Comparison of ENCODE assay signal across 8 cellular contexts in genomic region chr1:15525043-15525958, GRCh38. TPM values are rescaled to one million over a fixed set of nuclear protein-coding genes. Genes with fewer than 3 reads are reported as not detected.
DNase-seq lines count a peak whose midpoint lies in the region; ATAC-seq and TF ChIP-seq lines count a peak whose summit lies in the region.

No MANE protein-coding gene starts in this region.

- peaks cover 4% of the 10 kb centered on the region; the same call in 1 of the 2 replicates for H3K9me3 ChIP-seq in AG04450 (ENCODE audit: control insufficient read depth, insufficient read depth, low read length)
- H3K9me3 ChIP-seq in RWPE2 (ENCODE audit: severe bottlenecking): no peaks in the 10 kb centered on the region
- H3K9me3 ChIP-seq in liver (ENCODE audit: control insufficient read depth in 4 of 4, low read length in 3 of 4): no peaks in the 10 kb centered on the region
- H3K9me3 ChIP-seq in stomach: no peaks in the 10 kb centered on the region

- no peak for TF ChIP-seq RAD21 in liver (IDR thresholded peaks at IDR 0.05)

- no peak for TF ChIP-seq CTCF in AG04450 (IDR thresholded peaks at IDR 0.05; ENCODE audit: low read depth, low read length)
- TF ChIP-seq CTCF in RWPE2 (IDR thresholded peaks at IDR 0.05; ENCODE audit: poor library complexity, severe bottlenecking): no peak
- no peak for TF ChIP-seq CTCF in liver (IDR thresholded peaks at IDR 0.05; ENCODE audit: low read depth, low read length, missing input control)
- no peak for TF ChIP-seq CTCF in stomach (IDR thresholded peaks at IDR 0.05)

- POLR2A ChIA-PET in AG04450 (lab: Yijun Ruan, JAX): interaction anchor here (0.6 to 0.7 kb wide), 2 partner anchors 78 to 101 kb away, joined by 3 read pairs; no protein-coding TSS in a partner anchor

- H3K4me1 ChIP-seq in RWPE2 (ENCODE audit: insufficient read depth, poor library complexity, severe bottlenecking) (no peaks in the 10 kb centered on the region), liver (ENCODE audit: control insufficient read depth in 4 of 4, insufficient read depth in 4 of 4, low read length in 3 of 4) (peaks cover 3 to 35% (median 24%) of the 10 kb centered on the region in 4 donors), stomach (peaks cover 30 to 51% (median 45%) of the 10 kb centered on the region in 4 donors)

- TF ChIP-seq POLR2A in stomach (IDR thresholded peaks at IDR 0.05): no peak

- H3K9ac ChIP-seq in liver (ENCODE audit: low read depth in 1 of 2, low read length in 2 of 2): peak overlapping the region; percentile 67 to 79

- H3K27me3 ChIP-seq in AG04450 (ENCODE audit: control insufficient read depth, insufficient read depth, low read length) (no peaks in the 10 kb centered on the region), RWPE2 (ENCODE audit: insufficient read depth, poor library complexity, severe bottlenecking) (no peaks in the 10 kb centered on the region), liver (ENCODE audit: control insufficient read depth in 4 of 4, insufficient read depth in 4 of 4, low read length in 3 of 4) (no peaks in the 10 kb centered on the region), stomach (no peaks in the 10 kb centered on the region)

- CTCF ChIA-PET in AG04450 (lab: Charles Lee): no interaction called here

- peaks cover 12% of the 10 kb centered on the region; the same call in 1 of the 2 replicates for H3K36me3 ChIP-seq in RWPE2 (ENCODE audit: low read depth)
- peaks cover 0 to 2% (median 0%) of the 10 kb centered on the region in 4 donors for H3K36me3 ChIP-seq in liver (ENCODE audit: control insufficient read depth in 4 of 4, insufficient read depth in 3 of 4, low read depth in 1 of 4, low read length in 3 of 4)
- H3K36me3 ChIP-seq in stomach: peaks cover 0 to 12% (median 3%) of the 10 kb centered on the region in 4 donors

- peak overlapping the region; percentile 84 for H3K4me3 ChIP-seq in AG04450 (ENCODE audit: low read depth, low read length)
- H3K4me3 ChIP-seq in RWPE2 (ENCODE audit: severe bottlenecking): peak overlapping the region; percentile 61
- H3K4me3 ChIP-seq in liver (ENCODE audit: low read depth in 1 of 3, low read length in 3 of 3): peak overlapping the region; percentile 45 to 59 (median 47)
- peak overlapping the region; percentile 69 to 94 (median 80) for H3K4me3 ChIP-seq in stomach

- intact Hi-C loops in stomach (cut with DNase I; ENCODE audit: low total_unique reads): no loop called here

- ATAC-seq in GM18519 (IDR thresholded peaks at IDR 0.05; ENCODE audit: low FRiP score, unreplicated experiment) (peak; percentile 30), HG03103 (IDR thresholded peaks at IDR 0.05; ENCODE audit: low read depth, unreplicated experiment) (peak; percentile 32), RWPE2 (ENCODE audit: low read depth) (peak; percentile 26)

- TF ChIP-seq EP300 in stomach (IDR thresholded peaks at IDR 0.05): no peak

- no peak overlapping the region for H3K27ac ChIP-seq in AG04450 (ENCODE audit: low read depth, low read length)
- peak overlapping the region; percentile 57 for H3K27ac ChIP-seq in RWPE2 (ENCODE audit: poor library complexity, severe bottlenecking)
- peak overlapping the region; percentile 95 to 97 for H3K27ac ChIP-seq in liver (ENCODE audit: low read depth in 1 of 2, low read length in 2 of 2)
- H3K27ac ChIP-seq in stomach: peak overlapping the region; percentile 97 to 99 (median 98)

- DNase-seq in AG04450 (ENCODE audit: low read depth, low spot score) (no peak), RWPE2 (ENCODE audit: low spot score) (peak; percentile 99), cerebellum (ENCODE audit: low spot score) (peak; percentile 98), stomach (no peak), SK-N-DZ (ENCODE audit: low spot score) (no peak)

- WGBS in liver: 2% methylated on average over 41 of the region's 41 CpGs
- 1 to 3% (median 3%) methylated on average over 39 to 41 of the region's 41 CpGs for WGBS in stomach, 5 donors

TF ChIP-seq in liver, 16 proteins besides CTCF, POLR2A, EP300 and RAD21 (continues in another document):
- TF ChIP-seq HNF4G (IDR thresholded peaks at IDR 0.05): no peak
- TF ChIP-seq GABPA (IDR thresholded peaks at IDR 0.05 in 1 of 2, conservative IDR thresholded peaks at IDR 0.05 in 1 of 2): peak in 1 of 2 donors; percentile 12
- TF ChIP-seq FOXA1 (IDR thresholded peaks at IDR 0.05): no peak
- peak; percentile 52 for TF ChIP-seq REST (IDR thresholded peaks at IDR 0.05)
- TF ChIP-seq SP1 (IDR thresholded peaks at IDR 0.05): peak; percentile 32
- TF ChIP-seq FOXA2 (IDR thresholded peaks at IDR 0.05): peak; percentile 42
- peak; percentile 17 for TF ChIP-seq MAX (IDR thresholded peaks at IDR 0.05)
- TF ChIP-seq RXRA (IDR thresholded peaks at IDR 0.05): no peak
- TF ChIP-seq JUND (IDR thresholded peaks at IDR 0.05): no peak
- no peak for TF ChIP-seq HNF4A (conservative IDR thresholded peaks at IDR 0.05)
- TF ChIP-seq ATF3 (IDR thresholded peaks at IDR 0.05): peak; percentile 36
- no peak for TF ChIP-seq TAF1 (conservative IDR thresholded peaks at IDR 0.05)

RNA-seq across cellular contexts. Expression of gene CASP9, which starts 1.3 kb away (rescaled TPM):
- polyA plus RNA-seq in AG04450 (2011; rRNA removed): 10.4 and 10.8 TPM in 2 replicates
- 9.6 and 11.2 TPM in 2 replicates for polyA minus RNA-seq in AG04450 (2011; rRNA and poly(A)+ RNA removed)
- 6.4 TPM for total RNA-seq in cerebellum
- 1 to 10 TPM; 4.2 to 4.4 TPM for total RNA-seq in liver
- 1 to 10 TPM; 2.8 to 5.8 TPM for polyA plus RNA-seq in liver
- 100 to 1,000 TPM in 1 of 5 donors, 10 to 100 TPM in 2, 1 to 10 TPM in 2; 8.3 to 125 (median 23.9) TPM for total RNA-seq in stomach
- 10 to 100 TPM in 2 of 3 donors, 1 to 10 TPM in 1; 9.5 to 16.6 (median 16.0) TPM for polyA plus RNA-seq in stomach
- polyA plus RNA-seq in SK-N-DZ (2014; cell fraction: cytosol; rRNA removed): 11.0 and 11.9 TPM in 2 replicates
- 11.2 and 11.5 TPM in 2 replicates for polyA plus RNA-seq in SK-N-DZ (2014; cell fraction: nucleus; rRNA removed)

RNA-seq across cellular contexts. Expression of gene DNAJC16, which starts 1.3 kb away (rescaled TPM):
- polyA plus RNA-seq in AG04450 (2011; rRNA removed) (14.0 and 18.4 TPM in 2 replicates), liver (10 to 100 TPM in 1 of 2 donors, 1 to 10 TPM in 1; 3.3 to 14.2 TPM), stomach (1 to 10 TPM; 1.8 to 3.8 (median 2.6) TPM)
- 22.3 and 31.3 TPM in 2 replicates for polyA minus RNA-seq in AG04450 (2011; rRNA and poly(A)+ RNA removed)
- total RNA-seq in cerebellum (14.2 TPM), liver (10 to 100 TPM in 1 of 2 donors, 1 to 10 TPM in 1; 9.2 to 13.1 TPM), stomach (10 to 100 TPM in 4 of 5 donors, 1 to 10 TPM in 1; 2.9 to 26.4 (median 21.7) TPM)
- 5.7 and 6.3 TPM in 2 replicates for polyA plus RNA-seq in SK-N-DZ (2014; cell fraction: cytosol; rRNA removed)
- 3.5 and 8.4 TPM in 2 replicates for polyA plus RNA-seq in SK-N-DZ (2014; cell fraction: nucleus; rRNA removed)

RNA-seq across cellular contexts. Expression of gene CELA2B, which starts 49.4 kb away (rescaled TPM):
- polyA plus RNA-seq in AG04450 (2011; rRNA removed) (not detected in 2 replicates), liver (not detected), stomach (not detected)
- polyA minus RNA-seq in AG04450 (2011; rRNA and poly(A)+ RNA removed): not detected in 2 replicates
- total RNA-seq in cerebellum (not detected), liver (not detected), stomach (not detected)
- polyA plus RNA-seq in SK-N-DZ (2014; cell fraction: cytosol; rRNA removed): not detected in 2 replicates
- not detected in 2 replicates for polyA plus RNA-seq in SK-N-DZ (2014; cell fraction: nucleus; rRNA removed)

RNA-seq across cellular contexts. Expression of gene AGMAT, which starts 59.5 kb away (rescaled TPM):
- polyA plus RNA-seq in AG04450 (2011; rRNA removed) (0.68 and 0.74 TPM in 2 replicates), liver (10 to 100 TPM; 31.9 to 48.0 TPM), stomach (under 1 TPM; 0.35 to 0.56 (median 0.46) TPM)
- polyA minus RNA-seq in AG04450 (2011; rRNA and poly(A)+ RNA removed): 0.64 and 0.74 TPM in 2 replicates
- total RNA-seq in cerebellum (0.45 TPM), liver (10 to 100 TPM; 33.3 to 83.6 TPM), stomach (1 to 10 TPM in 2 of 5 donors, under 1 TPM in 1, not detected in 2; 0.14 to 9.8 (median 4.6) TPM)
- 0.39 and 0.58 TPM in 2 replicates for polyA plus RNA-seq in SK-N-DZ (2014; cell fraction: cytosol; rRNA removed)
- 0.08 and 0.12 TPM in 2 replicates for polyA plus RNA-seq in SK-N-DZ (2014; cell fraction: nucleus; rRNA removed)

Comparison
In these comparisons a context has a peak if more than half of its experiments do, and no peak if none do; other contexts are left out.
1. DNase-seq: peak in RWPE2 (single experiment) and cerebellum (single experiment); none in AG04450 (single experiment), stomach (single experiment) and SK-N-DZ (single experiment).
2. Peak in every context shown above with its lines, with median percentiles within 50 percentile points of each other: H3K4me3 ChIP-seq and ATAC-seq.